In the genomic region with DNA sequence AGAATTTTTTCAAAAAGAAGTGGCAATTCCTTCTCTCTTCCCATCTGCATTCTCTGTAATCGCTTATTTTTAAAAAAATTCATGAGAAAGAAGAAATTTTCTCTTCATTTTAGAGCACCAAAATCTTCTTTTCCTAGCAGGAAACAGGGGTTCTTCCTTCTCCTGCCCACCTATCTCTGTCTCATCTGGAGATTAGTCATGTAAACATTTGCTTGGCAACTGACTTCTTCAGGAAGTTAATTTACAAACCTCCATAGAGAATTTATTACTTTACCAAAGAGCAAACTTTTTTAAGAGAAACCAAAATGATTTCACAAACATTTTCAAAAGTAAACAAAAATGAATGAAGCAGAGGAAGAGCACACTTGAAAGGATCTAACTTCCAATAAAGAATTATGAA, we compare ENCODE assay signal across 1 cellular context.
TF ChIP-seq lines count a peak whose summit lies in the region.

No MANE protein-coding gene starts in this region.

TF ChIP-seq in IMR-90, 13 proteins besides CTCF, POLR2A, EP300 and RAD21:
- TF ChIP-seq BHLHE40 (IDR thresholded peaks at IDR 0.05; ENCODE audit: low read depth, low read length): no peak
- TF ChIP-seq MXI1 (IDR thresholded peaks at IDR 0.05; ENCODE audit: borderline replicate concordance, low read depth, low read length): no peak
- no peak for TF ChIP-seq MAZ (IDR thresholded peaks at IDR 0.05; ENCODE audit: borderline replicate concordance, low read depth, low read length)
- no peak for TF ChIP-seq SMC3 (IDR thresholded peaks at IDR 0.05; ENCODE audit: low read depth, low read length)
